Comparison of ENCODE assay signal across 25 cellular contexts in genomic region chrX:130592204-130592603, GRCh38.
"Had no signal": no experiment of that assay in that cellular context is flagged by ENCODE, and none has a peak within 500 bp of the region (broad histone marks: within the 10 kb centered on the region; RNA-seq: fewer than 3 reads in every experiment).

No MANE protein-coding gene starts in this region.

- DNase-seq: islet precursor cell; left ventricle myocardium inferior; midbrain; mucosa of descending colon; naive thymus-derived CD4-positive, alpha-beta T cell; nucleus accumbens; pancreas; posterior cingulate gyrus; retina; right cardiac atrium; sigmoid colon; small intestine; spleen; stimulated activated CD4-positive, alpha-beta T cell treated with anti-CD3 and anti-CD28 coated beads, Interleukin-4, amount 100 ng/mL, for 24 hours; stimulated activated naive CD4-positive, alpha-beta T cell; tibial artery; trophoblast cell; uterus had no signal

- H3K36me3 ChIP-seq: left ventricle myocardium inferior, pancreas, prostate gland, sigmoid colon, spleen, suprapubic skin, thoracic aorta, tibial artery, uterus had no signal

- FAIRE-seq: pancreas, small intestine had no signal

- ATAC-seq: mucosa of descending colon; naive thymus-derived CD4-positive, alpha-beta T cell; natural killer cell treated with Interleukin-12 subunit alpha and Interleukin-12 subunit beta and Interleukin-15 and Interleukin-18, amount 100 ng/mL, for 72 hours; pancreas; right cardiac atrium; stimulated activated effector memory CD8-positive, alpha-beta T cell treated with anti-CD3 and anti-CD28 coated beads, Interleukin-12 subunit alpha, Interleukin-12 subunit beta, amount 100 ng/mL, for 72 hours had no signal

- H3K4me1 Mint-ChIP-seq: naive thymus-derived CD4-positive, alpha-beta T cell; stimulated activated effector memory CD8-positive, alpha-beta T cell treated with anti-CD3 and anti-CD28 coated beads, Interleukin-12 subunit alpha, Interleukin-12 subunit beta, amount 100 ng/mL, for 72 hours had no signal

- H3K27me3 Mint-ChIP-seq: stimulated activated naive CD8-positive, alpha-beta T cell treated with anti-CD3 and anti-CD28 coated beads, Interleukin-15, Interleukin-2, amounts not matched to agents 100 ng/mL and 50 ng/mL, for 24 hours had no signal

- H3K4me3 ChIP-seq: left ventricle myocardium inferior, lung, mucosa of descending colon, pancreas, prostate gland, sigmoid colon, spleen, suprapubic skin, thoracic aorta, tibial artery, uterus had no signal

- H3K36me3 Mint-ChIP-seq: naive thymus-derived CD4-positive, alpha-beta T cell; natural killer cell treated with Interleukin-12 subunit alpha and Interleukin-12 subunit beta and Interleukin-15 and Interleukin-18, amount 100 ng/mL, for 72 hours; stimulated activated effector memory CD8-positive, alpha-beta T cell treated with anti-CD3 and anti-CD28 coated beads, Interleukin-12 subunit alpha, Interleukin-12 subunit beta, amount 100 ng/mL, for 72 hours had no signal

- H3K4me1 ChIP-seq: left ventricle myocardium inferior, pancreas, prostate gland, sigmoid colon, spleen, suprapubic skin, tibial artery, uterus had no signal

- H3K9me3 Mint-ChIP-seq: naive thymus-derived CD4-positive, alpha-beta T cell; natural killer cell treated with Interleukin-12 subunit alpha and Interleukin-12 subunit beta and Interleukin-15 and Interleukin-18, amount 100 ng/mL, for 72 hours; stimulated activated effector memory CD8-positive, alpha-beta T cell treated with anti-CD3 and anti-CD28 coated beads, Interleukin-12 subunit alpha, Interleukin-12 subunit beta, amount 100 ng/mL, for 72 hours; stimulated activated naive CD8-positive, alpha-beta T cell treated with anti-CD3 and anti-CD28 coated beads, Interleukin-15, Interleukin-2, amounts not matched to agents 100 ng/mL and 50 ng/mL, for 24 hours had no signal

- H3K27ac ChIP-seq: left ventricle myocardium inferior, pancreas, prostate gland, sigmoid colon, spleen, suprapubic skin, thoracic aorta, tibial artery, uterus had no signal

- H3K27ac Mint-ChIP-seq: naive thymus-derived CD4-positive, alpha-beta T cell; natural killer cell treated with Interleukin-12 subunit alpha and Interleukin-12 subunit beta and Interleukin-15 and Interleukin-18, amount 100 ng/mL, for 72 hours; stimulated activated effector memory CD8-positive, alpha-beta T cell treated with anti-CD3 and anti-CD28 coated beads, Interleukin-12 subunit alpha, Interleukin-12 subunit beta, amount 100 ng/mL, for 72 hours; stimulated activated naive CD8-positive, alpha-beta T cell treated with anti-CD3 and anti-CD28 coated beads, Interleukin-15, Interleukin-2, amounts not matched to agents 100 ng/mL and 50 ng/mL, for 24 hours had no signal

- H3K4me3 Mint-ChIP-seq: naive thymus-derived CD4-positive, alpha-beta T cell; natural killer cell treated with Interleukin-12 subunit alpha and Interleukin-12 subunit beta and Interleukin-15 and Interleukin-18, amount 100 ng/mL, for 72 hours; stimulated activated effector memory CD8-positive, alpha-beta T cell treated with anti-CD3 and anti-CD28 coated beads, Interleukin-12 subunit alpha, Interleukin-12 subunit beta, amount 100 ng/mL, for 72 hours; stimulated activated naive CD8-positive, alpha-beta T cell treated with anti-CD3 and anti-CD28 coated beads, Interleukin-15, Interleukin-2, amounts not matched to agents 100 ng/mL and 50 ng/mL, for 24 hours had no signal

- H3K27me3 ChIP-seq: sigmoid colon, suprapubic skin, tibial artery, uterus had no signal

- H3K9me3 ChIP-seq: left ventricle myocardium inferior, mucosa of descending colon, pancreas, prostate gland, sigmoid colon, spleen, suprapubic skin, thoracic aorta, tibial artery, uterus had no signal
